In the genomic region with DNA sequence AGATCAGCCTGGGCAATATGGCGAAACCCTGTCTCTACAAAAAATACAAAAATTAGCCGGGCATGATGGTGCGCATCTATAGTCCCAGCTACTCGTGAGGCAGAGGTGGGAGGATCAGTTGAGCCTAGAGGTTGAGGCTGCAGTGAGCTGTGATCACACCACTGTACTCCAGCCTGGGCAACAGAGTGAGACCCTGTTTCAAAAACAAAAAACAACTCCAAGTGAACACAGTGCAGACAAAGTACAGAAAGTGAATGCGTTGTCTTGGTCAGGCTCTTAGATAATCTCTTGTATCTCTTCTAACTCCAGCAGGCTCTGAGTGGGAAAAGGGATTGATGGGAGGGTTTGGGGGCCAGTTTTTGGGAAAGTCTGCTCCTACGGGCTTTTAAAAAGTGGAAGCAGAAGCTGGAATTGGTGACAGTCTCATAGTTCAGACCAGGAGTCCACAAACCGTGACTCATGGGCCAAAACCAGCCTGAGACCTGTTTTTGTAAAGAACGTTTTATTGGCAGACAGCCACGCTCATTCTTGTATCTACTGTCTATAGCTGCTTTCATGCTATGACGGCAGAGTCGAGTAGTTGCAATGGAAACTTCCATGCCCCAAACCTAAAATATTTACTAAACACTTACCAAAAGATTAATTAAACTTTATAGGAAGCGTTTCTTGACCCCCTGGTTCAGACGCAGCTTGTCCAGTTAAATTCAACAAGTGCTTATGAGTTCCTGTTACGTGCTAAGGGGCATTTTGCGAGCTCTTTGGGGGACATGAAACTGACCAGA, we compare ENCODE assay signal across 12 cellular contexts. TPM values are rescaled to one million over a fixed set of nuclear protein-coding genes. Genes with fewer than 3 reads are reported as not detected.
DNase-seq lines count a peak whose midpoint lies in the region; ATAC-seq and TF ChIP-seq lines count a peak whose summit lies in the region.
"Had no signal": no experiment of that assay in that cellular context is flagged by ENCODE, and none has a peak within 500 bp of the region (broad histone marks: within the 10 kb centered on the region; RNA-seq: fewer than 3 reads in every experiment).

No MANE protein-coding gene starts in this region.

- DNase-seq in AG08396 (ENCODE audit: low spot score) (peak; percentile 84), T1000 (lab: John Stamatoyannopoulos, UW) (peak; percentile 49), fibroblast of the aortic adventitia (ENCODE audit: low read depth) (peak; percentile 96), ovary (peak; percentile 65 to 85 (median 81))
- DNase-seq: activated CD4-positive, alpha-beta T cell treated with anti-CD3 and anti-CD28 coated beads for 36 hours; NCI-H69 had no signal

- no peaks in the 10 kb centered on the region for H3K9me3 ChIP-seq in ovary

- H3K4me1 ChIP-seq in ovary (ENCODE audit: insufficient read depth), result peaks cover 36% of the 10 kb centered on the region
- H3K4me1 ChIP-seq: neural progenitor cell had no signal

- no peak for TF ChIP-seq EP300 in ovary (IDR thresholded peaks at IDR 0.05)

- H3K4me3 ChIP-seq in fibroblast of the aortic adventitia (ENCODE audit: low read depth, low read length), result no peak overlapping the region
- H3K4me3 ChIP-seq in ovary, result no peak overlapping the region
- H3K4me3 ChIP-seq: cardiac muscle cell, neural progenitor cell had no signal

- H3K27me3 ChIP-seq in ovary, result no peaks in the 10 kb centered on the region
- H3K27me3 ChIP-seq: cardiac muscle cell, neural progenitor cell had no signal

- 31 to 49% (median 35%) methylated on average over 15 of the region's 15 CpGs for WGBS in ovary, 3 donors

- peak overlapping the region; percentile 57 to 87 for H3K27ac ChIP-seq in ovary
- H3K27ac ChIP-seq: cardiac muscle cell, neural progenitor cell had no signal

- intact Hi-C loops in ovary (cut with DNase I), result loop anchor here in 1 of 4 donors (5.0 kb wide), 1 partner anchor 84 kb away; no protein-coding TSS in a partner anchor

- TF ChIP-seq POLR2A in ovary (IDR thresholded peaks at IDR 0.05) (no peak), GM18505 (IDR thresholded peaks at IDR 0.05; ENCODE audit: borderline replicate concordance, extremely low read depth, insufficient read depth, insufficient read length) (no peak)

- no peak for TF ChIP-seq CTCF in fibroblast of the aortic adventitia (IDR thresholded peaks at IDR 0.05; ENCODE audit: insufficient read depth, low read length)
- TF ChIP-seq CTCF in ovary (IDR thresholded peaks at IDR 0.05), result no peak

- no peaks in the 10 kb centered on the region for H3K36me3 ChIP-seq in ovary
- H3K36me3 ChIP-seq: neural progenitor cell had no signal

- ATAC-seq in HG03571 (IDR thresholded peaks at IDR 0.05; ENCODE audit: unreplicated experiment) (no peak), GM18505 (IDR thresholded peaks at IDR 0.05; ENCODE audit: unreplicated experiment) (no peak), HG03159 (IDR thresholded peaks at IDR 0.05; ENCODE audit: unreplicated experiment) (no peak), HG03039 (IDR thresholded peaks at IDR 0.05; ENCODE audit: unreplicated experiment) (no peak)
- ATAC-seq: activated CD4-positive, alpha-beta T cell treated with anti-CD3 and anti-CD28 coated beads for 36 hours had no signal

RNA-seq across cellular contexts. Expression of gene NDST1, which starts 32.9 kb away (rescaled TPM):
- 36.2 and 39.3 TPM in 2 replicates for total RNA-seq in fibroblast of the aortic adventitia (ENCODE audit: low replicate concordance)
- 100 to 1,000 TPM in 3 of 7 donors, 10 to 100 TPM in 4; 31.0 to 139 (median 92.8) TPM for total RNA-seq in ovary
- 10 to 100 TPM; 31.8 to 44.1 TPM for polyA plus RNA-seq in ovary
